Comparison of ENCODE assay signal across 11 cellular contexts in the genomic region with DNA sequence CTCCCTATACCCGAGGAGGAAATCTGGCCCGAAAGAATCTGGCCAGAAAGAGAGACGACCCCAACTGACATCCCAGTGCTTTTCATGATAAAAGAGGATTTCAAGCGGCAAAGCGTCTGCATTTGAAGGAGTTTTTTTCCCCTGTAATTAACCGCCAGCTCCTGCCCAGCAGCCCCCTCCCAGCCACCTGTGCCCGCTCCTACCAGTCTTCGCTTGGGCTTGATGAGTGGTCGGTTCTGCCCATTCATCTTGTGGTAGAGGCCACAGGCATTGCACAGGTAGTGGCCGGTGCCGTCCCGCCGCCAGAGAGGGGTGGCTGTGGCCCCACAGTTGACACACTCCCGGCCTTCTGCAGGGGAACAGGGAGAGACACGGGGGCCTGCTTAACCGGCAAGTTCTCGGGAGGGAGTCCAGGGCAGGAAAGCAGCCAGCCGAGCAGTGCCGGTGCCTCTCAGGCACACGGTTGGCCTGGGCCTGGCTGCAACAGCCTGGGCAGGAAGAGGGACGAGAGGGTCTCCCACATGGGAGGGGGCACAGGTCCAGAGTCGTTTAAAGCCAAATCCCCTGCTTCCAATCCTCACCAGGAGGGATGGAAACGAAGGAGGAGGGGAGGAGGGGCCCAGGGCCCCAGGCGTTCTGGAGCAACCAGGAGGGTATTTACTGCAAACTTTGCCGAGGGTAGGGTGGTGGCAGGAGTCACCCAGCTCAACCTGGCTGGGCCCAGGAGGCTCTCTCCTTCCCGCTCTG. TPM values are rescaled to one million over a fixed set of nuclear protein-coding genes. Genes with fewer than 3 reads are reported as not detected.
DNase-seq lines count a peak whose midpoint lies in the region; TF ChIP-seq lines count a peak whose summit lies in the region.
"Had no signal": no experiment of that assay in that cellular context is flagged by ENCODE, and none has a peak within 500 bp of the region (broad histone marks: within the 10 kb centered on the region; RNA-seq: fewer than 3 reads in every experiment).

No MANE protein-coding gene starts in this region.

- peaks cover 44 to 67% (median 58%) of the 10 kb centered on the region in 10 experiments for H3K4me1 ChIP-seq in BLaER1 treated with 17β-estradiol and CSF1 and Interleukin-3, amounts not matched to agents 10 nM and 100 nM
- H3K4me1 ChIP-seq in trophoblast cell (ENCODE audit: control insufficient read depth in 1 of 2, insufficient read depth in 2 of 2, low read length in 2 of 2) (peaks cover 30 to 39% of the 10 kb centered on the region in 2 experiments), Peyer's patch (peaks cover 0 to 25% (median 15%) of the 10 kb centered on the region in 4 donors)

- no CpG with 5 or more reads among the region's 26 CpGs for WGBS in trophoblast cell (ENCODE audit: extremely low coverage, insufficient coverage, insufficient read length)

- no peaks in the 10 kb centered on the region for H3K9me3 ChIP-seq in BLaER1 treated with 17β-estradiol and CSF1 and Interleukin-3, amounts not matched to agents 10 nM and 100 nM (replicated peaks in 1 of 11)
- H3K9me3 ChIP-seq in trophoblast cell (ENCODE audit: insufficient read depth, low read depth, low read length): no peaks in the 10 kb centered on the region
- H3K9me3 ChIP-seq in Peyer's patch: no peaks in the 10 kb centered on the region

- H4K91ac ChIP-seq in trophoblast cell (ENCODE audit: low read depth, low read length): peak overlapping the region; percentile 75

- peak overlapping the region; percentile 81 for H2BK12ac ChIP-seq in trophoblast cell (ENCODE audit: low read length)

- peak overlapping the region; percentile 45 for H4K12ac ChIP-seq in trophoblast cell (ENCODE audit: low read depth, low read length)

- H2BK5ac ChIP-seq in trophoblast cell (ENCODE audit: low read depth, low read length, poor library complexity): peak overlapping the region; percentile 37

- peak overlapping the region; percentile 82 for H4K8ac ChIP-seq in trophoblast cell (ENCODE audit: low read depth, low read length)

- DNase-seq in LNCaP clone FGC (ENCODE audit: low read depth): no peak
- DNase-seq in fibroblast of pulmonary artery (ENCODE audit: low read depth): no peak
- DNase-seq in trophoblast cell: no peak
- no peak for DNase-seq in NCI-H446 treated with DMSO at 0.1 percent for 48 hours (lab: John Stamatoyannopoulos, UW)
- no peak for DNase-seq in stimulated activated CD4-positive, alpha-beta T cell treated with anti-CD3 and anti-CD28 coated beads, Interleukin-4, amount 100 ng/mL, for 4 hours
- DNase-seq in COR-L47 (lab: John Stamatoyannopoulos, UW): no peak
- DNase-seq in Peyer's patch: no peak
- DNase-seq: amygdala, DND-41, NCI-H1930 had no signal

- peak overlapping the region; percentile 1 for H2AFZ ChIP-seq in trophoblast cell (ENCODE audit: insufficient read depth, low read length, poor library complexity)

- no peak overlapping the region for H3K23ac ChIP-seq in trophoblast cell (ENCODE audit: low read length)

- H3K79me1 ChIP-seq in trophoblast cell (ENCODE audit: low read length): peaks cover 55% of the 10 kb centered on the region

- no peaks in the 10 kb centered on the region for H3K36me3 ChIP-seq in BLaER1 treated with 17β-estradiol and CSF1 and Interleukin-3, amounts not matched to agents 10 nM and 100 nM
- H3K36me3 ChIP-seq in trophoblast cell (ENCODE audit: control insufficient read depth in 1 of 2, insufficient read depth in 2 of 2, low read length in 2 of 2) (peaks cover 60 to 61% of the 10 kb centered on the region in 2 experiments), Peyer's patch (no peaks in the 10 kb centered on the region)

- no peak overlapping the region for H3K27ac ChIP-seq in BLaER1 treated with 17β-estradiol and CSF1 and Interleukin-3, amounts not matched to agents 10 nM and 100 nM
- H3K27ac ChIP-seq in trophoblast cell (ENCODE audit: low read depth, low read length) (peak overlapping the region; percentile 68), Peyer's patch (peak overlapping the region in 2 of 4 donors; percentile 32 to 41)

- H3K4ac ChIP-seq in trophoblast cell (ENCODE audit: low read depth, low read length): peak overlapping the region; percentile 35

- H3K4me2 ChIP-seq in BLaER1 treated with 17β-estradiol and CSF1 and Interleukin-3, amounts not matched to agents 10 nM and 100 nM: peak overlapping the region; percentile 67 to 86 (median 82)
- H3K4me2 ChIP-seq in trophoblast cell (ENCODE audit: low read length): peak overlapping the region; percentile 32

- peak overlapping the region; percentile 76 for H2AK5ac ChIP-seq in trophoblast cell (ENCODE audit: low read length)

- peak overlapping the region; percentile 16 to 56 (median 34); a peak in 14 of 20 replicates for H3K4me3 ChIP-seq in BLaER1 treated with 17β-estradiol and CSF1 and Interleukin-3, amounts not matched to agents 10 nM and 100 nM
- H3K4me3 ChIP-seq in LNCaP clone FGC (ENCODE audit: low read depth, low read length): peak overlapping the region; percentile 94
- peak overlapping the region; percentile 33 for H3K4me3 ChIP-seq in fibroblast of pulmonary artery (replicated peaks; ENCODE audit: low read depth, low read length)
- H3K4me3 ChIP-seq in trophoblast cell (ENCODE audit: low read depth, low read length): no peak overlapping the region
- H3K4me3 ChIP-seq in Peyer's patch: peak overlapping the region in 2 of 4 donors; percentile 5 to 23

- H3K14ac ChIP-seq in trophoblast cell (ENCODE audit: low read length): peak overlapping the region; percentile 89

- H2BK120ac ChIP-seq in trophoblast cell (ENCODE audit: insufficient read depth, low read length, poor library complexity): peak overlapping the region; percentile 64

- TF ChIP-seq CTCF in LNCaP clone FGC (IDR thresholded peaks at IDR 0.05; ENCODE audit: control insufficient read depth, extremely low read depth, insufficient read depth) (no peak), fibroblast of pulmonary artery (IDR thresholded peaks at IDR 0.05; ENCODE audit: low read length, missing control alignments) (no peak), Peyer's patch (IDR thresholded peaks at IDR 0.05) (no peak)

- peaks cover 0 to 81% (median 67%) of the 10 kb centered on the region in 11 experiments; a peak in 20 of 22 replicates for H4K20me1 ChIP-seq in BLaER1 treated with 17β-estradiol and CSF1 and Interleukin-3, amounts not matched to agents 10 nM and 100 nM

- peak overlapping the region; percentile 93 for H3K18ac ChIP-seq in trophoblast cell (ENCODE audit: low read length)

- peaks cover 38% of the 10 kb centered on the region for H3K79me2 ChIP-seq in trophoblast cell (ENCODE audit: control insufficient read depth, insufficient read depth, low read length, poor library complexity)

- no peak for TF ChIP-seq POLR2A in Peyer's patch (IDR thresholded peaks at IDR 0.05)

- H3K27me3 ChIP-seq in BLaER1 treated with 17β-estradiol and CSF1 and Interleukin-3, amounts not matched to agents 10 nM and 100 nM: peaks cover 82 to 99% (median 94%) of the 10 kb centered on the region in 11 experiments
- H3K27me3 ChIP-seq in trophoblast cell (ENCODE audit: insufficient read depth, low read length): no peaks in the 10 kb centered on the region
- peaks cover 0 to 58% of the 10 kb centered on the region in 2 donors for H3K27me3 ChIP-seq in Peyer's patch

- peak overlapping the region in 5 of 11 experiments; percentile 4 to 32 (median 21); a peak in 4 of 22 replicates for H3K9ac ChIP-seq in BLaER1 treated with 17β-estradiol and CSF1 and Interleukin-3, amounts not matched to agents 10 nM and 100 nM
- no peak overlapping the region for H3K9ac ChIP-seq in trophoblast cell (ENCODE audit: low read length)

RNA-seq across cellular contexts. Expression of a gene that starts 9.2 kb away (rescaled TPM):
- 467 and 505 TPM in 2 replicates for polyA plus RNA-seq in trophoblast cell (2013)
- 10 to 100 TPM in 1 of 4 donors, 1 to 10 TPM in 3; 2.8 to 11.6 (median 8.1) TPM for total RNA-seq in Peyer's patch

RNA-seq across cellular contexts. Expression of a gene that starts 17.1 kb away (rescaled TPM):
- polyA plus RNA-seq in trophoblast cell (2013): not detected in 2 replicates
- total RNA-seq in Peyer's patch: not detected
